ENCODE assay signal across 24 cellular contexts in genomic region chr10:21060626-21061025, GRCh38.
"Had no signal": no experiment of that assay in that cellular context is flagged by ENCODE, and none has a peak within 500 bp of the region (broad histone marks: within the 10 kb centered on the region; RNA-seq: fewer than 3 reads in every experiment).

No MANE protein-coding gene starts in this region.

- H3K27ac Mint-ChIP-seq: effector memory CD8-positive, alpha-beta T cell; memory B cell; mesothelial cell of epicardium; naive B cell; natural killer cell treated with Interleukin-12 subunit alpha and Interleukin-12 subunit beta and Interleukin-15 and Interleukin-18, amount 100 ng/mL, for 72 hours; stimulated activated naive B cell treated with anti-CD40 and anti-IgM and Interleukin-4, amounts not matched to agents 10 μg/mL and 1 μg/mL and 100 μg/mL, for 72 hours; stimulated activated naive CD8-positive, alpha-beta T cell treated with anti-CD3 and anti-CD28 coated beads, Interleukin-15, amount 100 ng/mL, for 72 hours had no signal

- H3K4me1 ChIP-seq: gastrocnemius medialis, prostate gland, right atrium auricular region, sigmoid colon, spleen, suprapubic skin, vagina had no signal

- ATAC-seq: effector memory CD8-positive, alpha-beta T cell; gastrocnemius medialis; left lobe of liver; mucosa of descending colon; natural killer cell treated with Interleukin-12 subunit alpha and Interleukin-12 subunit beta and Interleukin-15 and Interleukin-18, amount 100 ng/mL, for 72 hours; stimulated activated naive B cell treated with anti-CD40 and anti-IgM and Interleukin-4, amounts not matched to agents 10 μg/mL and 1 μg/mL and 100 μg/mL, for 72 hours; stimulated activated naive CD8-positive, alpha-beta T cell treated with anti-CD3 and anti-CD28 coated beads, Interleukin-15, amount 100 ng/mL, for 72 hours had no signal

- DNase-seq: cortex of kidney; effector memory CD8-positive, alpha-beta T cell; gastrocnemius medialis; head of caudate nucleus; kidney; mucosa of descending colon; naive B cell; nucleus accumbens; sigmoid colon; spleen; stimulated activated CD4-positive, alpha-beta T cell treated with anti-CD3 and anti-CD28 coated beads, Interleukin-2, amount 100 ng/mL, for 48 hours; stimulated activated naive B cell treated with anti-CD40 and anti-IgM and Interleukin-4, amounts not matched to agents 10 μg/mL and 1 μg/mL and 100 μg/mL, for 72 hours; stimulated activated naive CD8-positive, alpha-beta T cell treated with anti-CD3 and anti-CD28 coated beads, Interleukin-15, amount 100 ng/mL, for 72 hours; trophoblast cell had no signal

- H3K27ac ChIP-seq: gastrocnemius medialis, prostate gland, right atrium auricular region, sigmoid colon, skin epidermis, spleen, suprapubic skin, vagina had no signal

- H3K27me3 Mint-ChIP-seq: effector memory CD8-positive, alpha-beta T cell; memory B cell had no signal

- H3K4me1 Mint-ChIP-seq: memory B cell; naive B cell; stimulated activated naive B cell treated with anti-CD40 and anti-IgM and Interleukin-4, amounts not matched to agents 10 μg/mL and 1 μg/mL and 100 μg/mL, for 72 hours had no signal

- H3K36me3 Mint-ChIP-seq: memory B cell; naive B cell; natural killer cell treated with Interleukin-12 subunit alpha and Interleukin-12 subunit beta and Interleukin-15 and Interleukin-18, amount 100 ng/mL, for 72 hours; stimulated activated naive B cell treated with anti-CD40 and anti-IgM and Interleukin-4, amounts not matched to agents 10 μg/mL and 1 μg/mL and 100 μg/mL, for 72 hours had no signal

- H3K4me3 ChIP-seq: gastrocnemius medialis, lung, mucosa of descending colon, prostate gland, right atrium auricular region, sigmoid colon, skin epidermis, spleen, suprapubic skin, vagina had no signal

- H3K4me3 Mint-ChIP-seq: effector memory CD8-positive, alpha-beta T cell; memory B cell; mesothelial cell of epicardium; naive B cell; natural killer cell treated with Interleukin-12 subunit alpha and Interleukin-12 subunit beta and Interleukin-15 and Interleukin-18, amount 100 ng/mL, for 72 hours; stimulated activated naive B cell treated with anti-CD40 and anti-IgM and Interleukin-4, amounts not matched to agents 10 μg/mL and 1 μg/mL and 100 μg/mL, for 72 hours; stimulated activated naive CD8-positive, alpha-beta T cell treated with anti-CD3 and anti-CD28 coated beads, Interleukin-15, amount 100 ng/mL, for 72 hours had no signal

- H3K36me3 ChIP-seq: gastrocnemius medialis, prostate gland, right atrium auricular region, sigmoid colon, spleen, suprapubic skin, vagina had no signal

- H3K9me3 ChIP-seq: gastrocnemius medialis, prostate gland, vagina had no signal

- H3K27me3 ChIP-seq: gastrocnemius medialis, right atrium auricular region, sigmoid colon, suprapubic skin, vagina had no signal
